8 cellular contexts compared by ENCODE assay signal in the genomic region with DNA sequence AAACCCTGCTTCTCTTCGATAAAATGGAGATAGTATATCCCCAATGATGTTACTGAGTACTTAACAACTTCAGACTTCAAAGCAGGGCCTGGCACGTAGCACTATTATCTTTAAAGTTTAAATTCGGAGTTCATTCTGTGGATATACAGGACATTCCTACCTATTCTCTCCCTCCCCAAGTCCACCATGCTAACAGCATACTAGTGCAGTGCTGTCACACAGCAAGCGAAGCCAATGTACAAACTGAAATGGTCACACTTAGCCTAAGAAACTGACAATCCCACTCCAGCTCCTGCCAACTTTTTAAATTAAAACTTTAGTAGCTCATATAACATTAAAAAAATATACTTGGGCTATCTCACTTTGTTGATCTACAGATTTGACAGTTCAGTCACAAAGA. TPM values are rescaled to one million over a fixed set of nuclear protein-coding genes. Genes with fewer than 3 reads are reported as not detected.
DNase-seq lines count a peak whose midpoint lies in the region; ATAC-seq and TF ChIP-seq lines count a peak whose summit lies in the region.

No MANE protein-coding gene starts in this region.

- peaks cover 7% of the 10 kb centered on the region for H3K36me3 Mint-ChIP-seq in memory B cell

- peak overlapping the region; percentile 97 for H3K27ac Mint-ChIP-seq in memory B cell

- DNase-seq in cardiac muscle cell (ENCODE audit: low read depth in 1 of 2, low spot score in 1 of 2) (no peak), left cardiac atrium (no peak), adrenal gland (no peak), memory B cell (ENCODE audit: low spot score in 2 of 2) (no peak), upper lobe of right lung (no peak), NCI-H774 (lab: John Stamatoyannopoulos, UW) (no peak)

- H3K27me3 ChIP-seq in cardiac muscle cell (no peaks in the 10 kb centered on the region), adrenal gland (no peaks in the 10 kb centered on the region), upper lobe of right lung (no peaks in the 10 kb centered on the region)

- TF ChIP-seq POLR2A in adrenal gland (IDR thresholded peaks at IDR 0.05) = no peak

- intact Hi-C loops in left cardiac atrium (cut with DNase I) = loop anchor here (5.0 to 10.0 kb wide), 4 partner anchors 50 to 385 kb away; a partner anchor contains a TSS
- intact Hi-C loops in adrenal gland (cut with DNase I) = loop anchor here (5.0 to 10.0 kb wide), 3 partner anchors 53 to 383 kb away; a partner anchor contains a TSS
- intact Hi-C loops in upper lobe of right lung (cut with DNase I) = no loop called here

- H3K9me3 ChIP-seq in cardiac muscle cell (ENCODE audit: low read depth) (no peaks in the 10 kb centered on the region), adrenal gland (replicated peaks in 1 of 3) (no peaks in the 10 kb centered on the region), upper lobe of right lung (no peaks in the 10 kb centered on the region)

- peak overlapping the region; percentile 91 for H3K27ac ChIP-seq in cardiac muscle cell
- peak overlapping the region in 4 of 5 donors; percentile 83 to 93 (median 92) for H3K27ac ChIP-seq in adrenal gland
- H3K27ac ChIP-seq in upper lobe of right lung = peak overlapping the region; percentile 91

- H3K27me3 Mint-ChIP-seq in memory B cell = no peaks in the 10 kb centered on the region

- ATAC-seq in left cardiac atrium (no peak), memory B cell (ENCODE audit: low read depth) (no peak), upper lobe of right lung (no peak), GM21360 (IDR thresholded peaks at IDR 0.05; ENCODE audit: unreplicated experiment) (no peak), HG03159 (IDR thresholded peaks at IDR 0.05; ENCODE audit: unreplicated experiment) (no peak)

- peaks cover 16% of the 10 kb centered on the region for H3K4me1 ChIP-seq in cardiac muscle cell (ENCODE audit: low read depth)
- peaks cover 5 to 45% of the 10 kb centered on the region in 2 donors for H3K4me1 ChIP-seq in adrenal gland (replicated peaks in 1 of 2)
- peaks cover 45% of the 10 kb centered on the region for H3K4me1 ChIP-seq in upper lobe of right lung

- TF ChIP-seq CTCF in cardiac muscle cell (IDR thresholded peaks at IDR 0.05; ENCODE audit: low read depth, low read length) = no peak
- TF ChIP-seq CTCF in adrenal gland (IDR thresholded peaks at IDR 0.05) = no peak
- TF ChIP-seq CTCF in upper lobe of right lung (IDR thresholded peaks at IDR 0.05) = no peak

- no peaks in the 10 kb centered on the region for H3K9me3 Mint-ChIP-seq in memory B cell

- WGBS in adrenal gland, 4 donors = 78 to 89% (median 85%) methylated on average over 4 of the region's 4 CpGs

- peaks cover 6% of the 10 kb centered on the region for H3K36me3 ChIP-seq in cardiac muscle cell
- peaks cover 0 to 9% of the 10 kb centered on the region in 2 donors for H3K36me3 ChIP-seq in adrenal gland (replicated peaks in 1 of 2)
- peaks cover 7% of the 10 kb centered on the region for H3K36me3 ChIP-seq in upper lobe of right lung

- H3K4me3 ChIP-seq in cardiac muscle cell (no peak overlapping the region), adrenal gland (no peak overlapping the region), upper lobe of right lung (no peak overlapping the region)

- peaks cover 32% of the 10 kb centered on the region for H3K4me1 Mint-ChIP-seq in memory B cell

- H3K4me3 Mint-ChIP-seq in memory B cell = peak overlapping the region; percentile 92

RNA-seq across cellular contexts. Expression of a gene that starts 1.2 kb away (rescaled TPM):
- total RNA-seq in cardiac muscle cell = 15.3 and 25.5 TPM in 2 replicates
- 18.1 and 24.6 TPM in 2 replicates for polyA plus RNA-seq in cardiac muscle cell
- 10 to 100 TPM; 25.3 to 29.0 TPM for total RNA-seq in left cardiac atrium
- 10 to 100 TPM; 21.9 to 53.7 (median 41.4) TPM for total RNA-seq in adrenal gland
- polyA plus RNA-seq in adrenal gland = 10 to 100 TPM in 2 of 3 donors, 1 to 10 TPM in 1; 7.2 to 28.0 (median 19.1) TPM
- 61.7 TPM for total RNA-seq in upper lobe of right lung

RNA-seq across cellular contexts. Expression of a gene that starts 2.5 kb away (rescaled TPM):
- total RNA-seq in cardiac muscle cell = 123 and 130 TPM in 2 replicates
- 452 and 530 TPM in 2 replicates for polyA plus RNA-seq in cardiac muscle cell
- total RNA-seq in left cardiac atrium = 10 to 100 TPM; 74.2 to 92.1 TPM
- total RNA-seq in adrenal gland = 100 to 1,000 TPM in 3 of 8 donors, 10 to 100 TPM in 5; 84.9 to 234 (median 92.7) TPM
- 10 to 100 TPM; 49.7 to 69.9 (median 53.4) TPM for polyA plus RNA-seq in adrenal gland
- total RNA-seq in upper lobe of right lung = 132 TPM

RNA-seq across cellular contexts. Expression of a gene that starts 53.4 kb away (rescaled TPM):
- total RNA-seq in cardiac muscle cell (24.8 and 36.0 TPM in 2 replicates), left cardiac atrium (10 to 100 TPM; 29.2 to 32.3 TPM), adrenal gland (10 to 100 TPM; 24.2 to 80.1 (median 45.7) TPM), upper lobe of right lung (43.5 TPM)
- polyA plus RNA-seq in cardiac muscle cell (63.0 and 77.1 TPM in 2 replicates), adrenal gland (100 to 1,000 TPM in 1 of 3 donors, 10 to 100 TPM in 2; 35.1 to 103 (median 52.7) TPM)
